In genomic region chr3:16288664-16289063, GRCh38 we compare ENCODE assay signal across 10 cellular contexts. TPM values are rescaled to one million over a fixed set of nuclear protein-coding genes. Genes with fewer than 3 reads are reported as not detected.
A peak's percentile ranks its signal among the peaks of the same experiment; 100 is the strongest.
DNase-seq lines count a peak whose midpoint lies in the region; ATAC-seq and TF ChIP-seq lines count a peak whose summit lies in the region.
"Had no signal": no experiment of that assay in that cellular context is flagged by ENCODE, and none has a peak within 500 bp of the region (broad histone marks: within the 10 kb centered on the region; RNA-seq: fewer than 3 reads in every experiment).

No MANE protein-coding gene starts in this region.

- H3K4me1 ChIP-seq in stomach, result peaks cover 0 to 17% (median 8%) of the 10 kb centered on the region in 4 donors
- H3K4me1 ChIP-seq: A549 had no signal

- no peak for TF ChIP-seq POLR2A in stomach (IDR thresholded peaks at IDR 0.05)

- 29 to 51% (median 43%) methylated on average over 1 of the region's 1 CpG for WGBS in stomach, 5 donors

- intact Hi-C loops in stomach (cut with DNase I; ENCODE audit: low total_unique reads), result loop anchor here (5.0 kb wide), 1 partner anchor 264 kb away; no protein-coding TSS in a partner anchor

- H3K9me3 Mint-ChIP-seq in activated naive CD8-positive, alpha-beta T cell treated with anti-CD3 and anti-CD28 coated beads, Interleukin-2, amount 50 U/mL, for 24 hours, result peaks cover 10% of the 10 kb centered on the region
- H3K9me3 Mint-ChIP-seq in immature natural killer cell, result peaks cover 0 to under 1% (median 0%) of the 10 kb centered on the region in 6 donors

- TF ChIP-seq EP300 in stomach (IDR thresholded peaks at IDR 0.05), result no peak

- H3K27ac Mint-ChIP-seq in activated naive CD8-positive, alpha-beta T cell treated with anti-CD3 and anti-CD28 coated beads, Interleukin-2, amount 50 U/mL, for 24 hours, result peak overlapping the region; percentile 93
- H3K27ac Mint-ChIP-seq in immature natural killer cell, result peak overlapping the region; percentile 86 to 98 (median 96)

- peaks cover 95% of the 10 kb centered on the region for H3K4me1 Mint-ChIP-seq in activated naive CD8-positive, alpha-beta T cell treated with anti-CD3 and anti-CD28 coated beads, Interleukin-2, amount 50 U/mL, for 24 hours
- H3K4me1 Mint-ChIP-seq in immature natural killer cell, result peaks cover 88 to 89% of the 10 kb centered on the region in 2 donors

- TF ChIP-seq CTCF in stomach (IDR thresholded peaks at IDR 0.05), result no peak

- ATAC-seq in activated naive CD8-positive, alpha-beta T cell treated with anti-CD3 and anti-CD28 coated beads, Interleukin-2, amount 50 U/mL, for 24 hours, result no peak
- ATAC-seq in GM19395 (IDR thresholded peaks at IDR 0.05; ENCODE audit: unreplicated experiment), result no peak
- ATAC-seq: A549 had no signal

- DNase-seq in activated CD8-positive, alpha-beta memory T cell treated with anti-CD3 and anti-CD28 coated beads for 24 hours, result peak; percentile 67
- no peak for DNase-seq in activated CD8-positive, alpha-beta memory T cell treated with anti-CD3 and anti-CD28 coated beads, Interleukin-2, amount 50 U/mL, for 48 hours
- no peak for DNase-seq in activated naive CD8-positive, alpha-beta T cell treated with anti-CD3 and anti-CD28 coated beads, Interleukin-2, amount 50 U/mL, for 24 hours
- DNase-seq in immature natural killer cell (no peak), stomach (no peak), cerebellar nuclear complex (lab: John Stamatoyannopoulos, UW) (no peak)
- DNase-seq in stimulated activated CD4-positive, alpha-beta T cell treated with anti-CD3 and anti-CD28 coated beads, Interleukin-12 subunit alpha, Interleukin-12 subunit beta, amount 100 ng/mL, for 4 hours, result no peak
- DNase-seq: trophoblast cell had no signal

- peaks cover 3 to 50% (median 37%) of the 10 kb centered on the region in 4 donors for H3K36me3 ChIP-seq in stomach

- H3K36me3 Mint-ChIP-seq in activated naive CD8-positive, alpha-beta T cell treated with anti-CD3 and anti-CD28 coated beads, Interleukin-2, amount 50 U/mL, for 24 hours (ENCODE audit: low read depth), result peaks cover 56% of the 10 kb centered on the region
- peaks cover 6 to 14% (median 6%) of the 10 kb centered on the region in 3 donors for H3K36me3 Mint-ChIP-seq in immature natural killer cell

- no peaks in the 10 kb centered on the region for H3K27me3 ChIP-seq in stomach

- H3K27me3 Mint-ChIP-seq in activated naive CD8-positive, alpha-beta T cell treated with anti-CD3 and anti-CD28 coated beads, Interleukin-2, amount 50 U/mL, for 24 hours, result no peaks in the 10 kb centered on the region
- H3K27me3 Mint-ChIP-seq in immature natural killer cell (ENCODE audit: low read depth in 3 of 3), result peaks cover 2 to 6% (median 5%) of the 10 kb centered on the region in 3 donors

- H3K9me3 ChIP-seq in stomach, result no peaks in the 10 kb centered on the region

- peak overlapping the region; percentile 0 to 51 (median 16) for H3K27ac ChIP-seq in stomach
- H3K27ac ChIP-seq: A549 had no signal

- H3K4me3 ChIP-seq in stomach, result peak overlapping the region in 3 of 4 donors; percentile 1 to 23 (median 23)
- H3K4me3 ChIP-seq: A549 had no signal

- peak overlapping the region; percentile 82 for H3K4me3 Mint-ChIP-seq in activated naive CD8-positive, alpha-beta T cell treated with anti-CD3 and anti-CD28 coated beads, Interleukin-2, amount 50 U/mL, for 24 hours
- H3K4me3 Mint-ChIP-seq in immature natural killer cell, result peak overlapping the region; percentile 79 to 97 (median 91)

RNA-seq across cellular contexts. Expression of gene OXNAD1, which starts 23.7 kb away (rescaled TPM):
- polyA plus RNA-seq in immature natural killer cell (10 to 100 TPM; 22.0 to 27.3 (median 23.8) TPM), stomach (10 to 100 TPM in 1 of 3 donors, 1 to 10 TPM in 2; 5.5 to 10.7 (median 7.4) TPM)
- total RNA-seq in stomach, result 10 to 100 TPM in 2 of 5 donors, 1 to 10 TPM in 3; 6.7 to 51.3 (median 7.8) TPM

RNA-seq across cellular contexts. Expression of gene DPH3, which starts 23.9 kb away (rescaled TPM):
- polyA plus RNA-seq in immature natural killer cell (10 to 100 TPM; 22.3 to 31.8 (median 25.5) TPM), stomach (10 to 100 TPM in 2 of 3 donors, 1 to 10 TPM in 1; 9.4 to 21.2 (median 19.7) TPM)
- 10 to 100 TPM in 3 of 5 donors, 1 to 10 TPM in 2; 4.7 to 19.6 (median 16.7) TPM for total RNA-seq in stomach
